17 cellular contexts compared by ENCODE assay signal in the genomic region with DNA sequence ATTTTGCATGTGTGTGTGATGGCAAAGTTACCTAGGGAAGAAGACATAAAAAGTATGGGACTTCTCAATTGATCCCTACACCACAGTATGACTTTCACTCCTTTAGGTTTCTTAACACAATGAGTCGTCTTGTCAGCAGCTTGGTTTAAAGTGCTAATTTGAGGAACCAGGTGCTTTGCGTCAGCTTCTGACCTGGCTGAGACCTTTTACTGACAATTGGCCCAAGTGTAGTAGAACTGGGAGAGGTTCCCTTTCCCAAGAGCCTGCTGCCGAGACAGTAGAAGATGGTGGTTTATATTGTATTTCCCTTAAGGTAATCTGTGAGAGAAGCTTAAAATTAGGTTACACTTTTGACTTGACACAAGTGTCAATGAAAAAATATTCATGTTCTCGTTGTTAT. TPM values are rescaled to one million over a fixed set of nuclear protein-coding genes. Genes with fewer than 3 reads are reported as not detected.
A peak's percentile ranks its signal among the peaks of the same experiment; 100 is the strongest.
DNase-seq lines count a peak whose midpoint lies in the region; ATAC-seq, FAIRE-seq and TF ChIP-seq lines count a peak whose summit lies in the region.
"Had no signal": no experiment of that assay in that cellular context is flagged by ENCODE, and none has a peak within 500 bp of the region (broad histone marks: within the 10 kb centered on the region; RNA-seq: fewer than 3 reads in every experiment).

No MANE protein-coding gene starts in this region.

- H3K4me3 ChIP-seq in cardiac muscle cell (no peak overlapping the region), lower lobe of right lung (no peak overlapping the region), upper lobe of left lung (no peak overlapping the region), kidney (ENCODE audit: low read length in 2 of 2) (no peak overlapping the region)

- ATAC-seq in Right ventricle myocardium inferior: no peak
- no peak for ATAC-seq in T-helper 17 cell
- ATAC-seq in lower lobe of right lung: no peak
- no peak for ATAC-seq in upper lobe of left lung (ENCODE audit: low FRiP score in 2 of 2)
- ATAC-seq: activated naive CD4-positive, alpha-beta T cell treated with anti-CD3 and anti-CD28 coated beads, Interleukin-2, amount 50 U/mL, for 72 hours; SK-N-SH treated with all-trans-retinoic acid at 6 μM for 48 hours had no signal

- H3K36me3 ChIP-seq in cardiac muscle cell (no peaks in the 10 kb centered on the region), lower lobe of right lung (no peaks in the 10 kb centered on the region), upper lobe of left lung (no peaks in the 10 kb centered on the region), kidney (ENCODE audit: control insufficient read depth in 1 of 2, insufficient read depth in 2 of 2, low read length in 2 of 2) (no peaks in the 10 kb centered on the region)
- H3K36me3 ChIP-seq: WERI-Rb-1 had no signal

- 41 to 44% methylated on average over 4 of the region's 4 CpGs for WGBS in upper lobe of left lung, 2 donors

- FAIRE-seq in kidney (lab: Jason Lieb, UNC): no peak
- FAIRE-seq: bronchial epithelial cell, frontal cortex had no signal

- H3K36me3 Mint-ChIP-seq in T-helper 17 cell (ENCODE audit: low read depth): no peaks in the 10 kb centered on the region

- H3K4me3 Mint-ChIP-seq in T-helper 17 cell: no peak overlapping the region

- TF ChIP-seq CTCF in cardiac muscle cell (IDR thresholded peaks at IDR 0.05; ENCODE audit: low read depth, low read length) (no peak), lower lobe of right lung (IDR thresholded peaks at IDR 0.05) (no peak), upper lobe of left lung (IDR thresholded peaks at IDR 0.05) (no peak), kidney (IDR thresholded peaks at IDR 0.05; ENCODE audit: borderline replicate concordance, extremely low read depth, insufficient read depth) (no peak)

- no peaks in the 10 kb centered on the region for H3K27me3 ChIP-seq in cardiac muscle cell
- H3K27me3 ChIP-seq in lower lobe of right lung (ENCODE audit: low read depth): no peaks in the 10 kb centered on the region
- no peaks in the 10 kb centered on the region for H3K27me3 ChIP-seq in upper lobe of left lung

- no peak for DNase-seq in cardiac muscle cell (ENCODE audit: low read depth in 1 of 2, low spot score in 1 of 2)
- DNase-seq in Right ventricle myocardium inferior (ENCODE audit: missing footprints): no peak
- no peak for DNase-seq in T-helper 17 cell
- DNase-seq in lower lobe of right lung: no peak
- DNase-seq in upper lobe of left lung: peak in 1 of 2 donors; percentile 31
- DNase-seq in activated CD4-positive, alpha-beta T cell treated with anti-CD3 and anti-CD28 coated beads for 1 hour: no peak
- no peak for DNase-seq in foreskin melanocyte
- no peak for DNase-seq in kidney
- DNase-seq: activated CD8-positive, alpha-beta memory T cell treated with anti-CD3 and anti-CD28 coated beads, Interleukin-2, amount 50 U/mL, for 4 hours; effector memory CD4-positive, alpha-beta T cell; stimulated activated CD4-positive, alpha-beta T cell treated with anti-CD3 and anti-CD28 coated beads, Interleukin-2, amount 100 ng/mL, for 48 hours; WERI-Rb-1 had no signal

- no peak for TF ChIP-seq EP300 in upper lobe of left lung (IDR thresholded peaks at IDR 0.05)

- no peak overlapping the region for H3K9ac ChIP-seq in kidney (ENCODE audit: low read length in 2 of 2)

- peaks cover 22% of the 10 kb centered on the region for H3K4me1 Mint-ChIP-seq in T-helper 17 cell

- intact Hi-C loops in Right ventricle myocardium inferior (cut with DNase I) (no loop called here), lower lobe of right lung (cut with DNase I) (no loop called here), kidney (cut with DNase I) (no loop called here)

- peak overlapping the region; percentile 85 for H3K27ac Mint-ChIP-seq in T-helper 17 cell
- H3K27ac Mint-ChIP-seq: activated naive CD4-positive, alpha-beta T cell treated with anti-CD3 and anti-CD28 coated beads, Interleukin-2, amount 50 U/mL, for 72 hours had no signal

- H3K27ac ChIP-seq in cardiac muscle cell (peak overlapping the region; percentile 80), lower lobe of right lung (peak overlapping the region; percentile 68), upper lobe of left lung (peak overlapping the region; percentile 50 to 77 (median 62)), kidney (ENCODE audit: low read depth in 2 of 2, low read length in 2 of 2) (no peak overlapping the region)
- H3K27ac ChIP-seq: WERI-Rb-1 had no signal

- no peaks in the 10 kb centered on the region for H3K27me3 Mint-ChIP-seq in T-helper 17 cell

- TF ChIP-seq POLR2A in upper lobe of left lung (IDR thresholded peaks at IDR 0.05): no peak

- H3K9me3 ChIP-seq in cardiac muscle cell (ENCODE audit: low read depth) (no peaks in the 10 kb centered on the region), T-helper 17 cell (ENCODE audit: control insufficient read depth, low read length, poor library complexity, severe bottlenecking) (no peaks in the 10 kb centered on the region), lower lobe of right lung (no peaks in the 10 kb centered on the region), upper lobe of left lung (no peaks in the 10 kb centered on the region), kidney (ENCODE audit: control insufficient read depth in 1 of 2, low read length in 2 of 2) (no peaks in the 10 kb centered on the region)

- H3K4me1 ChIP-seq in cardiac muscle cell (ENCODE audit: low read depth): peaks cover 11% of the 10 kb centered on the region
- H3K4me1 ChIP-seq in lower lobe of right lung: peaks cover 55% of the 10 kb centered on the region
- peaks cover 25 to 62% (median 51%) of the 10 kb centered on the region in 4 donors for H3K4me1 ChIP-seq in upper lobe of left lung
- H3K4me1 ChIP-seq in kidney (ENCODE audit: control insufficient read depth in 1 of 2, insufficient read depth in 1 of 2, low read depth in 1 of 2, low read length in 2 of 2): peaks cover 8 to 18% of the 10 kb centered on the region in 2 donors

RNA-seq across cellular contexts. Expression of gene LDHD, which starts 54.9 kb away (rescaled TPM):
- 7.6 and 12.2 TPM in 2 replicates for total RNA-seq in cardiac muscle cell
- 6.0 and 13.4 TPM in 2 replicates for polyA plus RNA-seq in cardiac muscle cell
- 71.8 TPM for total RNA-seq in Right ventricle myocardium inferior
- total RNA-seq in T-helper 17 cell: under 1 TPM in 1 of 2 donors, not detected in 1; 0.62 TPM
- total RNA-seq in lower lobe of right lung: 13.2 TPM
- total RNA-seq in upper lobe of left lung: 10 to 100 TPM in 5 of 6 donors, 1 to 10 TPM in 1; 7.8 to 35.6 (median 16.8) TPM
- 14.7 TPM for total RNA-seq in kidney
- 73.3 TPM for polyA plus RNA-seq in kidney (ENCODE audit: insufficient read depth, low read depth, low replicate concordance)
- total RNA-seq: HT1080 had no signal

Comparison
In these comparisons a context has a peak if more than half of its experiments do, and no peak if none do; other contexts are left out.
1. H3K27ac ChIP-seq: peak in cardiac muscle cell (single experiment), lower lobe of right lung (single experiment) and upper lobe of left lung (4 of 4); none in kidney (0 of 2).